In the genomic region with DNA sequence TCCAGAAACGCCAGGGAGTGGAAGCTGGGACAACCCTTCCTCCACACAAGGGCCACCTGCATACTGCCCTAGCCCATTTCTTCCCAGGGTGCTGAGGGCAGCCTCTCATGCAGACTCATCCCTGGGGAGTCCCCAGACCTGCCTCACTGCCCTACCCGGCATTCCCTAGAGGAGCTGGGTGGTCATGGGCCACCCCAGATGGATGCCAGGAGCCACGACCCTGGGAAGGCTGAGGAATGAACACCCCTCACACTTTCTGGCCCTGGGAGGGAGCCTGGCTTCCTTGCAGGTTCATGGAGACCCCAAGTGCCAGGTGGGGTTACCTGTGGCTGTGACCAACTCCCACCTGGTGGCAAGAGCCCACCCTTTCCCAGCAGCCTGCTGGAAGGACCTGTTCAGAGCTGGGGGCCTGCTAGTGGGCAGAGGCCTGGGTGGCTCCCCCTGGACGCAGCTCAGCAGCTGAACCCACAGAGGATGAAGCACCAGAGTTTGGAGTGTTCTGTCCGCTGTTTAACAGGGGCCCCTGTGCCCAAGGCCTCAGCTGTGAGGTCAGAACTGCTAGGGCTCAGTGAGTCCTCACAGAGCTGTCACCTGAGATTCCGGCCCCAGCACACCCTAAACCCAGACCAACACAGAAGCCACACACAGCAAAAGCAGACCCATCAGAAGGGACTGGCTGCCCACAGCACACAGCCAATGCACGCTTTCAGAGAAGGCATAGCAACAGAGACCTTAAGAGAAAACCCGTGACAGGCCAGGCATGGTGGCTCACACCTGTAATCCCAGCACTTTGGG, we compare ENCODE assay signal across 1 cellular context.
A peak's percentile ranks its signal among the peaks of the same experiment; 100 is the strongest.
TF ChIP-seq lines count a peak whose summit lies in the region.

No MANE protein-coding gene starts in this region.

TF ChIP-seq in H1, 55 proteins besides CTCF, POLR2A, EP300 and RAD21:
- no peak for TF ChIP-seq CHD2 (IDR thresholded peaks at IDR 0.05; ENCODE audit: low read length)
- no peak for TF ChIP-seq TEAD4 (IDR thresholded peaks at IDR 0.05; ENCODE audit: low read depth, low read length)
- 0 out of 2 replicates have a peak, but pooled peaks have one; percentile 3 for TF ChIP-seq SP4 (IDR thresholded peaks at IDR 0.05; ENCODE audit: low read length)
- no peak for TF ChIP-seq EZH2 (IDR thresholded peaks at IDR 0.05; ENCODE audit: low read depth, low read length, severe bottlenecking)
- TF ChIP-seq, protein P1, sequence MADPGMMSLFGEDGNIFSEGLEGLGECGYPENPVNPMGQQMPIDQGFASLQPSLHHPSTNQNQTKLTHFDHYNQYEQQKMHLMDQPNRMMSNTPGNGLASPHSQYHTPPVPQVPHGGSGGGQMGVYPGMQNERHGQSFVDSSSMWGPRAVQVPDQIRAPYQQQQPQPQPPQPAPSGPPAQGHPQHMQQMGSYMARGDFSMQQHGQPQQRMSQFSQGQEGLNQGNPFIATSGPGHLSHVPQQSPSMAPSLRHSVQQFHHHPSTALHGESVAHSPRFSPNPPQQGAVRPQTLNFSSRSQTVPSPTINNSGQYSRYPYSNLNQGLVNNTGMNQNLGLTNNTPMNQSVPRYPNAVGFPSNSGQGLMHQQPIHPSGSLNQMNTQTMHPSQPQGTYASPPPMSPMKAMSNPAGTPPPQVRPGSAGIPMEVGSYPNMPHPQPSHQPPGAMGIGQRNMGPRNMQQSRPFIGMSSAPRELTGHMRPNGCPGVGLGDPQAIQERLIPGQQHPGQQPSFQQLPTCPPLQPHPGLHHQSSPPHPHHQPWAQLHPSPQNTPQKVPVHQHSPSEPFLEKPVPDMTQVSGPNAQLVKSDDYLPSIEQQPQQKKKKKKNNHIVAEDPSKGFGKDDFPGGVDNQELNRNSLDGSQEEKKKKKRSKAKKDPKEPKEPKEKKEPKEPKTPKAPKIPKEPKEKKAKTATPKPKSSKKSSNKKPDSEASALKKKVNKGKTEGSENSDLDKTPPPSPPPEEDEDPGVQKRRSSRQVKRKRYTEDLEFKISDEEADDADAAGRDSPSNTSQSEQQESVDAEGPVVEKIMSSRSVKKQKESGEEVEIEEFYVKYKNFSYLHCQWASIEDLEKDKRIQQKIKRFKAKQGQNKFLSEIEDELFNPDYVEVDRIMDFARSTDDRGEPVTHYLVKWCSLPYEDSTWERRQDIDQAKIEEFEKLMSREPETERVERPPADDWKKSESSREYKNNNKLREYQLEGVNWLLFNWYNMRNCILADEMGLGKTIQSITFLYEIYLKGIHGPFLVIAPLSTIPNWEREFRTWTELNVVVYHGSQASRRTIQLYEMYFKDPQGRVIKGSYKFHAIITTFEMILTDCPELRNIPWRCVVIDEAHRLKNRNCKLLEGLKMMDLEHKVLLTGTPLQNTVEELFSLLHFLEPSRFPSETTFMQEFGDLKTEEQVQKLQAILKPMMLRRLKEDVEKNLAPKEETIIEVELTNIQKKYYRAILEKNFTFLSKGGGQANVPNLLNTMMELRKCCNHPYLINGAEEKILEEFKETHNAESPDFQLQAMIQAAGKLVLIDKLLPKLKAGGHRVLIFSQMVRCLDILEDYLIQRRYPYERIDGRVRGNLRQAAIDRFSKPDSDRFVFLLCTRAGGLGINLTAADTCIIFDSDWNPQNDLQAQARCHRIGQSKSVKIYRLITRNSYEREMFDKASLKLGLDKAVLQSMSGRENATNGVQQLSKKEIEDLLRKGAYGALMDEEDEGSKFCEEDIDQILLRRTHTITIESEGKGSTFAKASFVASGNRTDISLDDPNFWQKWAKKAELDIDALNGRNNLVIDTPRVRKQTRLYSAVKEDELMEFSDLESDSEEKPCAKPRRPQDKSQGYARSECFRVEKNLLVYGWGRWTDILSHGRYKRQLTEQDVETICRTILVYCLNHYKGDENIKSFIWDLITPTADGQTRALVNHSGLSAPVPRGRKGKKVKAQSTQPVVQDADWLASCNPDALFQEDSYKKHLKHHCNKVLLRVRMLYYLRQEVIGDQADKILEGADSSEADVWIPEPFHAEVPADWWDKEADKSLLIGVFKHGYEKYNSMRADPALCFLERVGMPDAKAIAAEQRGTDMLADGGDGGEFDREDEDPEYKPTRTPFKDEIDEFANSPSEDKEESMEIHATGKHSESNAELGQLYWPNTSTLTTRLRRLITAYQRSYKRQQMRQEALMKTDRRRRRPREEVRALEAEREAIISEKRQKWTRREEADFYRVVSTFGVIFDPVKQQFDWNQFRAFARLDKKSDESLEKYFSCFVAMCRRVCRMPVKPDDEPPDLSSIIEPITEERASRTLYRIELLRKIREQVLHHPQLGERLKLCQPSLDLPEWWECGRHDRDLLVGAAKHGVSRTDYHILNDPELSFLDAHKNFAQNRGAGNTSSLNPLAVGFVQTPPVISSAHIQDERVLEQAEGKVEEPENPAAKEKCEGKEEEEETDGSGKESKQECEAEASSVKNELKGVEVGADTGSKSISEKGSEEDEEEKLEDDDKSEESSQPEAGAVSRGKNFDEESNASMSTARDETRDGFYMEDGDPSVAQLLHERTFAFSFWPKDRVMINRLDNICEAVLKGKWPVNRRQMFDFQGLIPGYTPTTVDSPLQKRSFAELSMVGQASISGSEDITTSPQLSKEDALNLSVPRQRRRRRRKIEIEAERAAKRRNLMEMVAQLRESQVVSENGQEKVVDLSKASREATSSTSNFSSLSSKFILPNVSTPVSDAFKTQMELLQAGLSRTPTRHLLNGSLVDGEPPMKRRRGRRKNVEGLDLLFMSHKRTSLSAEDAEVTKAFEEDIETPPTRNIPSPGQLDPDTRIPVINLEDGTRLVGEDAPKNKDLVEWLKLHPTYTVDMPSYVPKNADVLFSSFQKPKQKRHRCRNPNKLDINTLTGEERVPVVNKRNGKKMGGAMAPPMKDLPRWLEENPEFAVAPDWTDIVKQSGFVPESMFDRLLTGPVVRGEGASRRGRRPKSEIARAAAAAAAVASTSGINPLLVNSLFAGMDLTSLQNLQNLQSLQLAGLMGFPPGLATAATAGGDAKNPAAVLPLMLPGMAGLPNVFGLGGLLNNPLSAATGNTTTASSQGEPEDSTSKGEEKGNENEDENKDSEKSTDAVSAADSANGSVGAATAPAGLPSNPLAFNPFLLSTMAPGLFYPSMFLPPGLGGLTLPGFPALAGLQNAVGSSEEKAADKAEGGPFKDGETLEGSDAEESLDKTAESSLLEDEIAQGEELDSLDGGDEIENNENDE (IDR thresholded peaks at IDR 0.05; ENCODE audit: insufficient replicate concordance, low read length): no peak
